9 cellular contexts compared by ENCODE assay signal in genomic region chr7:94276797-94277196, GRCh38.
DNase-seq lines count a peak whose midpoint lies in the region; ATAC-seq, FAIRE-seq and TF ChIP-seq lines count a peak whose summit lies in the region.
"Had no signal": no experiment of that assay in that cellular context is flagged by ENCODE, and none has a peak within 500 bp of the region (broad histone marks: within the 10 kb centered on the region; RNA-seq: fewer than 3 reads in every experiment).

No MANE protein-coding gene starts in this region.

- H3K9me2 ChIP-seq in HCT116 (ENCODE audit: insufficient read depth): no peaks in the 10 kb centered on the region

- peak; percentile 66 for TF ChIP-seq RAD21 in HCT116 (IDR thresholded peaks at IDR 0.05; ENCODE audit: low read depth)

- 6 to 22% methylated on average over 1 of the region's 1 CpG for WGBS in heart right ventricle, 2 donors
- WGBS in transverse colon (ENCODE audit: low coverage in 1 of 2), 2 donors: 13 to 19% methylated on average over 1 of the region's 1 CpG
- no CpG with 5 or more reads among the region's 1 CpG for WGBS in neuronal stem cell (ENCODE audit: extremely low coverage in 2 of 2, insufficient read length in 2 of 2, insufficient replicate concordance in 1 of 2), 2 donors

- H3K27me3 ChIP-seq in HCT116 (ENCODE audit: insufficient read depth, low read length): 0 out of 2 replicates have a peak, but pooled peaks cover 5% of the 10 kb centered on the region
- no peaks in the 10 kb centered on the region for H3K27me3 ChIP-seq in heart right ventricle
- no peaks in the 10 kb centered on the region for H3K27me3 ChIP-seq in transverse colon
- H3K27me3 ChIP-seq in neuronal stem cell (ENCODE audit: control insufficient read depth in 3 of 3, insufficient read depth in 3 of 3, low read depth in 1 of 3, low read length in 3 of 3): no peaks in the 10 kb centered on the region

- in situ Hi-C loops in transverse colon (cut with MboI; ENCODE audit: low pct_ligation_motif_present in 1 of 4, low pct_unique_long_range_greater_than_20kb in 1 of 4, low sequenced_read_pairs in 3 of 4): no loop called here

- H3K9ac ChIP-seq in HCT116 (ENCODE audit: low read length) (no peak overlapping the region), neuronal stem cell (ENCODE audit: low read depth, low read length, poor library complexity) (no peak overlapping the region)

- no TSS peak for BruUV-seq in HCT116 (replicated peaks; lab: Mats Ljungman, UMichigan)

- H2AFZ ChIP-seq in HCT116 (ENCODE audit: low read depth, low read length, poor library complexity, severe bottlenecking) (no peak overlapping the region), neuronal stem cell (ENCODE audit: low read length) (no peak overlapping the region)

- no peak overlapping the region for H3K18ac ChIP-seq in neuronal stem cell (ENCODE audit: low read length)

- H3K27ac ChIP-seq in HCT116 (ENCODE audit: low read depth, low read length) (no peak overlapping the region), heart right ventricle (no peak overlapping the region), transverse colon (no peak overlapping the region), neuronal stem cell (replicated peaks; ENCODE audit: low read length) (no peak overlapping the region)
- H3K27ac ChIP-seq: thoracic aorta had no signal

- no peak overlapping the region for H4K91ac ChIP-seq in neuronal stem cell (ENCODE audit: low read depth, low read length, poor library complexity)

- H2BK120ac ChIP-seq in neuronal stem cell (ENCODE audit: low read depth, low read length): no peak overlapping the region

- no peak overlapping the region for H4K8ac ChIP-seq in neuronal stem cell (ENCODE audit: low read depth, low read length)

- TF ChIP-seq CTCF in HCT116 (IDR thresholded peaks at IDR 0.05 in 2 of 3, conservative IDR thresholded peaks at IDR 0.05 in 1 of 3; ENCODE audit: borderline replicate concordance in 1 of 3, insufficient read depth in 1 of 3, low read depth in 2 of 3, low read length in 2 of 3) (peak; percentile 17 to 53 (median 46); a peak in 3 of 6 replicates), heart right ventricle (IDR thresholded peaks at IDR 0.05) (peak in 7 of 9 donors; percentile 34 to 60 (median 46)), transverse colon (IDR thresholded peaks at IDR 0.05) (no peak)

- H3K9me3 ChIP-seq in HCT116 (ENCODE audit: control insufficient read depth in 1 of 2, insufficient read depth in 1 of 2, low read depth in 1 of 2, low read length in 2 of 2) (no peaks in the 10 kb centered on the region; a peak in 1 of 4 replicates), heart right ventricle (no peaks in the 10 kb centered on the region), transverse colon (no peaks in the 10 kb centered on the region), neuronal stem cell (replicated peaks in 1 of 2; ENCODE audit: control insufficient read depth in 2 of 2, insufficient read depth in 1 of 2, low read depth in 1 of 2, low read length in 2 of 2) (peaks cover 0 to 7% of the 10 kb centered on the region in 2 donors)
- H3K9me3 ChIP-seq: thoracic aorta had no signal

- H3K36me3 ChIP-seq in HCT116 (ENCODE audit: control insufficient read depth in 1 of 2, insufficient read depth in 2 of 2, low read length in 2 of 2) (no peaks in the 10 kb centered on the region), heart right ventricle (no peaks in the 10 kb centered on the region), transverse colon (no peaks in the 10 kb centered on the region), neuronal stem cell (replicated peaks in 1 of 2; ENCODE audit: control insufficient read depth in 2 of 2, insufficient read depth in 2 of 2, low read length in 2 of 2) (no peaks in the 10 kb centered on the region)
- H3K36me3 ChIP-seq: thoracic aorta had no signal

- TF ChIP-seq EP300 in transverse colon (IDR thresholded peaks at IDR 0.05; ENCODE audit: low read depth): no peak

- H2AK5ac ChIP-seq in neuronal stem cell (ENCODE audit: low read depth, low read length): no peak overlapping the region

- H4K20me1 ChIP-seq in HCT116 (ENCODE audit: insufficient read depth): no peaks in the 10 kb centered on the region

- H3K4me3 ChIP-seq in HCT116 (replicated peaks in 1 of 2; ENCODE audit: low read depth in 1 of 2, low read length in 2 of 2): no peak overlapping the region
- H3K4me3 ChIP-seq in heart right ventricle: no peak overlapping the region
- no peak overlapping the region for H3K4me3 ChIP-seq in transverse colon
- no peak overlapping the region for H3K4me3 ChIP-seq in neuronal stem cell (ENCODE audit: low read length in 2 of 2)
- H3K4me3 ChIP-seq: thoracic aorta had no signal

- no peak for TF ChIP-seq POLR2A in HCT116 (IDR thresholded peaks at IDR 0.05; ENCODE audit: borderline replicate concordance, extremely low read depth, insufficient read depth, insufficient read length)
- TF ChIP-seq POLR2A in transverse colon (IDR thresholded peaks at IDR 0.05): no peak

- H2BK15ac ChIP-seq in neuronal stem cell (ENCODE audit: low read length): no peak overlapping the region

- no peaks in the 10 kb centered on the region for H3K79me2 ChIP-seq in HCT116 (ENCODE audit: insufficient read depth, low read length)

- H3K23ac ChIP-seq in neuronal stem cell (ENCODE audit: low read depth, low read length, poor library complexity): no peak overlapping the region

- RAD21 ChIA-PET in HCT116 (lab: Charles Lee; ENCODE audit: low non-redundant PET in 1 of 2, low total read pairs in 2 of 2, uncharacterized antibody in 2 of 2, unreplicated experiment in 2 of 2): no interaction called here

- H3K4ac ChIP-seq in neuronal stem cell (ENCODE audit: low read length): no peak overlapping the region

- H3K4me1 ChIP-seq in HCT116 (ENCODE audit: control insufficient read depth in 1 of 2, insufficient read depth in 2 of 2, low read length in 2 of 2): no peaks in the 10 kb centered on the region
- peaks cover 0 to 20% (median 0%) of the 10 kb centered on the region in 9 donors for H3K4me1 ChIP-seq in heart right ventricle
- no peaks in the 10 kb centered on the region for H3K4me1 ChIP-seq in transverse colon
- H3K4me1 ChIP-seq in neuronal stem cell (ENCODE audit: control insufficient read depth in 2 of 2, insufficient read depth in 1 of 2, low read depth in 1 of 2, low read length in 2 of 2): peaks cover 0 to 21% of the 10 kb centered on the region in 2 donors

- intact Hi-C loops in HCT116 (cut with micrococcal nuclease): loop anchor here (2.0 to 5.0 kb wide), 3 partner anchors 374 to 1029 kb away; no protein-coding TSS in a partner anchor
- intact Hi-C loops in heart right ventricle (cut with DNase I): loop anchor here in 1 of 10 donors (10.0 kb wide), 1 partner anchor 372 kb away; the partner anchor contains the start of gene GNGT1
- intact Hi-C loops in transverse colon (cut with DNase I; ENCODE audit: low total_unique reads): no loop called here

- FAIRE-seq in RCC 7860 (lab: Jason Lieb, UNC): peak; percentile 58

- peak; percentile 81 for ATAC-seq in HCT116
- ATAC-seq in heart right ventricle: peak in 6 of 8 donors; percentile 52 to 85 (median 71)
- ATAC-seq in HG02610 (IDR thresholded peaks at IDR 0.05; ENCODE audit: unreplicated experiment): no peak

- POLR2A ChIA-PET in HCT116 (lab: Charles Lee): no interaction called here

- peak; percentile 8 for DNase-seq in COR-L47 (lab: John Stamatoyannopoulos, UW)
- DNase-seq in HCT116 (ENCODE audit: low read depth, low spot score): no peak
- DNase-seq in RCC 7860 (ENCODE audit: low spot score): peak; percentile 28
- DNase-seq in heart right ventricle: no peak
- no peak for DNase-seq in transverse colon
- no peak for DNase-seq in stimulated activated CD4-positive, alpha-beta T cell treated with anti-CD3 and anti-CD28 coated beads, Interleukin-2, amount 100 ng/mL, for 24 hours
- no peak for DNase-seq in neuronal stem cell (ENCODE audit: low spot score)

- no peaks in the 10 kb centered on the region for H3K79me1 ChIP-seq in neuronal stem cell (ENCODE audit: low read depth, low read length)

- no peak overlapping the region for H3K14ac ChIP-seq in neuronal stem cell (ENCODE audit: low read length)

- H3K4me2 ChIP-seq in HCT116 (ENCODE audit: low read length) (no peak overlapping the region), neuronal stem cell (ENCODE audit: insufficient read depth, low read length, poor library complexity, severe bottlenecking) (no peak overlapping the region)

- H2BK12ac ChIP-seq in neuronal stem cell (ENCODE audit: low read length): no peak overlapping the region

- CTCF ChIA-PET in HCT116 (lab: Charles Lee): interaction anchor here (0.8 kb wide), 1 partner anchor 490 kb away, joined by 3 read pairs; no protein-coding TSS in a partner anchor

- H2BK5ac ChIP-seq in neuronal stem cell (ENCODE audit: low read length): no peak overlapping the region

TF ChIP-seq in HCT116, 20 proteins besides CTCF, POLR2A, EP300 and RAD21 (continues in another document):
- no peak for TF ChIP-seq MAX (IDR thresholded peaks at IDR 0.05)
- no peak for TF ChIP-seq SP1 (IDR thresholded peaks at IDR 0.05; ENCODE audit: low read depth)
- no peak for TF ChIP-seq SRF (IDR thresholded peaks at IDR 0.05; ENCODE audit: low read depth)
- no peak for TF ChIP-seq FOSL1 (IDR thresholded peaks at IDR 0.05; ENCODE audit: low read depth)
- no peak for TF ChIP-seq SIN3A (IDR thresholded peaks at IDR 0.05; ENCODE audit: low read depth)
- TF ChIP-seq EZH2 (IDR thresholded peaks at IDR 0.05): no peak
- no peak for TF ChIP-seq CEBPB (IDR thresholded peaks at IDR 0.05; ENCODE audit: low read depth)
- no peak for TF ChIP-seq ZBTB33 (IDR thresholded peaks at IDR 0.05; ENCODE audit: extremely low read depth, insufficient replicate concordance, low read length)
- TF ChIP-seq ATF3 (IDR thresholded peaks at IDR 0.05): no peak

Comparison
In these comparisons a context has a peak if more than half of its experiments do, and no peak if none do; other contexts are left out.
1. DNase-seq: peak in COR-L47 (single experiment) and RCC 7860 (single experiment); none in HCT116 (single experiment), heart right ventricle (0 of 2), transverse colon (single experiment), stimulated activated CD4-positive, alpha-beta T cell treated with anti-CD3 and anti-CD28 coated beads, Interleukin-2, amount 100 ng/mL, for 24 hours (0 of 2) and neuronal stem cell (single experiment).
2. CTCF ChIP-seq: peak in HCT116 (3 of 3) and heart right ventricle (7 of 9); none in transverse colon (0 of 5).